13 cellular contexts compared by ENCODE assay signal in the genomic region with DNA sequence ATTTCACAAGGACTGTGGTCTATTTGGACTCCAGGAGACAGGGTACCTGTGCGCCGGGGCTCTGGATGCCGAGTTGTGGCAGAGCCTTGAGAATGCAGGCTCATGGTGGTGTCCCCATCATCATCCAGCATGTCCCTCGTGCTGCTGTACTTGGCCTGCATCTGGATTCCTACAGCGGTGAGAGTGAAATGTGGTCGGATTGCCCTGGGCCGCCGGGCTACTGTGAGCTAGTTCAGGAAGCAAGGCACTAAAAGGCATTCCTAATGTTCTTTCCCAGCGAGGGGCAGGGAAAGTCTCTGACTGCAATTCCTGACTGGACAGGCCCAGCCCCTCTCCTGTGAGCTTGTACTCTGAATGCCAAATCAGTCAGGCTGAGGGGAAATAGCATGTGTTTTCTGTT. TPM values are rescaled to one million over a fixed set of nuclear protein-coding genes. Genes with fewer than 3 reads are reported as not detected.
A peak's percentile ranks its signal among the peaks of the same experiment; 100 is the strongest.
DNase-seq lines count a peak whose midpoint lies in the region; ATAC-seq and TF ChIP-seq lines count a peak whose summit lies in the region.
"Had no signal": no experiment of that assay in that cellular context is flagged by ENCODE, and none has a peak within 500 bp of the region (broad histone marks: within the 10 kb centered on the region; RNA-seq: fewer than 3 reads in every experiment).

TSS of gene CLEC1A (minus strand) at position 224 of the 400 bp plus-strand sequence. CDS start at position 161, 63 bp downstream.

- H3K4me1 ChIP-seq in left ventricle myocardium inferior (peaks cover 44% of the 10 kb centered on the region), ovary (ENCODE audit: insufficient read depth) (peaks cover 1% of the 10 kb centered on the region)
- H3K4me1 ChIP-seq: A549 had no signal

- no peak within 1 kb of the TSS for H3K27ac Mint-ChIP-seq in activated T-cell treated with anti-CD3 and anti-CD28 coated beads, Interleukin-2, amount 50 U/mL, for 24 hours

- no peak for TF ChIP-seq EP300 in ovary (IDR thresholded peaks at IDR 0.05)

- no peak within 1 kb of the TSS for H3K4me3 Mint-ChIP-seq in activated T-cell treated with anti-CD3 and anti-CD28 coated beads, Interleukin-2, amount 50 U/mL, for 24 hours

- peaks cover 4% of the 10 kb centered on the region for H3K9me3 Mint-ChIP-seq in activated T-cell treated with anti-CD3 and anti-CD28 coated beads, Interleukin-2, amount 50 U/mL, for 24 hours

- no peaks in the 10 kb centered on the region for H3K36me3 Mint-ChIP-seq in activated T-cell treated with anti-CD3 and anti-CD28 coated beads, Interleukin-2, amount 50 U/mL, for 24 hours (ENCODE audit: low read depth)

- no peak for ATAC-seq in GM18511 (IDR thresholded peaks at IDR 0.05; ENCODE audit: unreplicated experiment)
- ATAC-seq: A549, mucosa of descending colon had no signal

- H3K27ac ChIP-seq in left ventricle myocardium inferior (replicated peaks), result peak within 1 kb of the TSS; percentile 79
- H3K27ac ChIP-seq in ovary, result peak within 1 kb of the TSS in 1 of 2 donors; percentile 63
- H3K27ac ChIP-seq: A549 had no signal

- H3K36me3 ChIP-seq in left ventricle myocardium inferior, result no peaks in the 10 kb centered on the region
- H3K36me3 ChIP-seq in ovary, result no peaks in the 10 kb centered on the region

- intact Hi-C loops in left ventricle myocardium inferior (cut with micrococcal nuclease), result no loop called here
- intact Hi-C loops in ovary (cut with DNase I), result no loop called here

- DNase-seq in AG08396 (ENCODE audit: low spot score) (peak; percentile 12), astrocyte of the cerebellum (ENCODE audit: low read depth) (peak; percentile 20), left ventricle myocardium inferior (peak; percentile 23), ovary (peak in 4 of 5 donors; percentile 16 to 57 (median 39)), OCI-M2 (lab: John Stamatoyannopoulos, UW; ENCODE audit: unreplicated experiment) (no peak), T-helper 1 cell (no peak)
- no peak for DNase-seq in activated T-cell treated with anti-CD3 and anti-CD28 coated beads, Interleukin-2, amount 50 U/mL, for 24 hours
- DNase-seq: DMS79 treated with DMSO at 0.1 percent for 48 hours, mucosa of descending colon, NCI-H2081 treated with DMSO at 0.1 percent for 48 hours had no signal

- H3K27me3 Mint-ChIP-seq in activated T-cell treated with anti-CD3 and anti-CD28 coated beads, Interleukin-2, amount 50 U/mL, for 24 hours, result peaks cover 11% of the 10 kb centered on the region

- in situ Hi-C loops in astrocyte of the cerebellum (cut with HindIII; ENCODE audit: low sequenced_read_pairs), result no loop called here

- TF ChIP-seq CTCF in astrocyte of the cerebellum (IDR thresholded peaks at IDR 0.05; ENCODE audit: low read depth, low read length, missing control alignments), result no peak
- no peak for TF ChIP-seq CTCF in left ventricle myocardium inferior (IDR thresholded peaks at IDR 0.05; ENCODE audit: borderline replicate concordance)
- TF ChIP-seq CTCF in ovary (IDR thresholded peaks at IDR 0.05), result no peak

- TF ChIP-seq POLR2A in ovary (IDR thresholded peaks at IDR 0.05), result no peak

- no peaks in the 10 kb centered on the region for H3K27me3 ChIP-seq in left ventricle myocardium inferior (ENCODE audit: low read depth)
- H3K27me3 ChIP-seq in ovary, result no peaks in the 10 kb centered on the region

- H3K9me3 ChIP-seq in left ventricle myocardium inferior (replicated peaks) (peaks cover 3% of the 10 kb centered on the region), ovary (no peaks in the 10 kb centered on the region)
- H3K9me3 ChIP-seq: A549, mucosa of descending colon had no signal

- 29 to 45% (median 41%) methylated on average over 9 of the region's 9 CpGs for WGBS in ovary, 3 donors

- no peak within 1 kb of the TSS for H3K4me3 ChIP-seq in astrocyte of the cerebellum (ENCODE audit: low read depth, low read length)
- peak within 1 kb of the TSS; percentile 60 for H3K4me3 ChIP-seq in left ventricle myocardium inferior
- H3K4me3 ChIP-seq in ovary, result no peak within 1 kb of the TSS
- H3K4me3 ChIP-seq: A549, mucosa of descending colon had no signal

- H3K4me1 Mint-ChIP-seq in activated T-cell treated with anti-CD3 and anti-CD28 coated beads, Interleukin-2, amount 50 U/mL, for 24 hours (ENCODE audit: low read depth), result no peaks in the 10 kb centered on the region

RNA-seq across cellular contexts. Expression of gene CLEC1A, which starts in this region (rescaled TPM):
- total RNA-seq in left ventricle myocardium inferior (2.4 TPM), ovary (10 to 100 TPM in 1 of 7 donors, 1 to 10 TPM in 6; 1.5 to 11.5 (median 4.1) TPM)
- polyA plus RNA-seq in ovary, result 10 to 100 TPM in 1 of 2 donors, 1 to 10 TPM in 1; 4.8 to 13.8 TPM
- total RNA-seq: bronchial epithelial cell had no signal

Comparison
In these comparisons a context has a peak if more than half of its experiments do, and no peak if none do; other contexts are left out.
1. DNase-seq: peak in AG08396 (single experiment), astrocyte of the cerebellum (single experiment), left ventricle myocardium inferior (single experiment) and ovary (4 of 5); none in activated T-cell treated with anti-CD3 and anti-CD28 coated beads, Interleukin-2, amount 50 U/mL, for 24 hours (single experiment), OCI-M2 (single experiment) and T-helper 1 cell (0 of 5).